8 cellular contexts compared by ENCODE assay signal in genomic region chr17:47949197-47949759, GRCh38. TPM values are rescaled to one million over a fixed set of nuclear protein-coding genes. Genes with fewer than 3 reads are reported as not detected.
DNase-seq lines count a peak whose midpoint lies in the region; ATAC-seq and TF ChIP-seq lines count a peak whose summit lies in the region.

No MANE protein-coding gene starts in this region.

- CTCF ChIA-PET in T-cell (lab: Charles Lee), result interaction anchor here (1.0 to 4.9 kb wide), 6 partner anchors 8 to 22 kb away, joined by 3 to 43 read pairs (median 6); partner anchors contain the start of genes CDK5RAP3 (in 1 of the 2) and PNPO (in 1 of the 2)

- peak overlapping the region in 1 of 4 donors; percentile 39 for H3K4me3 ChIP-seq in adrenal gland
- H3K4me3 ChIP-seq in prostate gland, result peak overlapping the region; percentile 13 to 29
- peak overlapping the region in 3 of 4 donors; percentile 7 to 38 (median 38) for H3K4me3 ChIP-seq in upper lobe of left lung

- intact Hi-C loops in adrenal gland (cut with DNase I) (no loop called here), left cardiac atrium (cut with DNase I) (loop anchor here (2.0 to 10.0 kb wide), 5 partner anchors 52 to 107 kb away; partner anchors contain the start of genes SCRN2 (in 2 of the 2) and SP2 (in 2 of the 2)), prostate gland (cut with DNase I) (loop anchor here (2.0 to 5.0 kb wide), 2 partner anchors 22 to 42 kb away; partner anchors contain the start of gene CDK5RAP3)

- 4% methylated on average over 17 to 22 of the region's 22 CpGs for WGBS in adrenal gland, 4 donors
- WGBS in prostate gland, result 3% methylated on average over 22 of the region's 22 CpGs
- WGBS in upper lobe of left lung, 2 donors, result 4 to 13% methylated on average over 8 to 22 of the region's 22 CpGs

- no peaks in the 10 kb centered on the region for H3K27me3 Mint-ChIP-seq in T-cell

- H3K27me3 ChIP-seq in adrenal gland (no peaks in the 10 kb centered on the region), prostate gland (replicated peaks; ENCODE audit: insufficient read depth) (no peaks in the 10 kb centered on the region), upper lobe of left lung (no peaks in the 10 kb centered on the region)

- DNase-seq in COLO668 (lab: John Stamatoyannopoulos, UW; ENCODE audit: unreplicated experiment), result peak; percentile 82
- DNase-seq in NCI-H1417 treated with DMSO at 0.1 percent for 48 hours (lab: John Stamatoyannopoulos, UW), result peak; percentile 41
- DNase-seq in T-cell, result peak; percentile 24 to 79 (median 66)
- DNase-seq in adrenal gland, result peak; percentile 90 to 95 (median 93)
- DNase-seq in left cardiac atrium, result peak; percentile 93
- peak; percentile 89 for DNase-seq in prostate gland (ENCODE audit: low spot score)
- DNase-seq in upper lobe of left lung, result peak; percentile 92 to 95

- H3K27ac Mint-ChIP-seq in T-cell, result peak overlapping the region; percentile 83 to 92

- TF ChIP-seq POLR2A in adrenal gland (IDR thresholded peaks at IDR 0.05) (no peak), prostate gland (IDR thresholded peaks at IDR 0.05) (no peak), upper lobe of left lung (IDR thresholded peaks at IDR 0.05) (peak in 1 of 4 donors; percentile 47)

- TF ChIP-seq CTCF in adrenal gland (IDR thresholded peaks at IDR 0.05), result peak; percentile 87 to 93 (median 90)
- TF ChIP-seq CTCF in prostate gland (IDR thresholded peaks at IDR 0.05), result peak; percentile 80 to 97 (median 94)
- TF ChIP-seq CTCF in upper lobe of left lung (IDR thresholded peaks at IDR 0.05), result peak; percentile 83 to 91 (median 86)

- peaks cover 36 to 46% (median 42%) of the 10 kb centered on the region in 3 donors for H3K4me1 Mint-ChIP-seq in T-cell

- H3K36me3 Mint-ChIP-seq in T-cell, result peaks cover 15% of the 10 kb centered on the region

- H3K4me1 ChIP-seq in adrenal gland (replicated peaks in 1 of 2) (peaks cover 25 to 46% of the 10 kb centered on the region in 2 donors), prostate gland (replicated peaks) (peaks cover 16% of the 10 kb centered on the region), upper lobe of left lung (peaks cover 18 to 74% (median 51%) of the 10 kb centered on the region in 4 donors)

- POLR2A ChIA-PET in T-cell (lab: Charles Lee), result interaction anchor here in 1 of 2 donors (1.5 kb wide), 1 partner anchor 8 kb away, joined by 3 read pairs; the partner anchor contains the start of gene PNPO

- peak; percentile 56 for ATAC-seq in GM21825 (IDR thresholded peaks at IDR 0.05; ENCODE audit: unreplicated experiment)
- peak; percentile 69 to 75 (median 72) for ATAC-seq in T-cell (replicated peaks in 1 of 4)
- peak; percentile 83 to 92 for ATAC-seq in left cardiac atrium
- peak; percentile 84 to 91 for ATAC-seq in upper lobe of left lung (ENCODE audit: low FRiP score in 2 of 2)

- H3K27ac ChIP-seq in adrenal gland (peak overlapping the region; percentile 15 to 90 (median 70)), prostate gland (peak overlapping the region; percentile 89 to 93), upper lobe of left lung (peak overlapping the region; percentile 51 to 89 (median 72))

- no peak for TF ChIP-seq EP300 in upper lobe of left lung (IDR thresholded peaks at IDR 0.05)

- H3K9me3 Mint-ChIP-seq in T-cell, result no peaks in the 10 kb centered on the region

- H3K9me3 ChIP-seq in adrenal gland (replicated peaks in 1 of 3) (no peaks in the 10 kb centered on the region), prostate gland (no peaks in the 10 kb centered on the region), upper lobe of left lung (no peaks in the 10 kb centered on the region)

- peaks cover 0 to 14% of the 10 kb centered on the region in 2 donors for H3K36me3 ChIP-seq in adrenal gland (replicated peaks in 1 of 2)
- H3K36me3 ChIP-seq in prostate gland, result no peaks in the 10 kb centered on the region
- H3K36me3 ChIP-seq in upper lobe of left lung, result peaks cover 0 to 27% (median 5%) of the 10 kb centered on the region in 4 donors

- peak overlapping the region; percentile 61 to 72 (median 67) for H3K4me3 Mint-ChIP-seq in T-cell

RNA-seq across cellular contexts. Expression of gene PNPO, which starts 7.9 kb away (rescaled TPM):
- total RNA-seq in T-cell, result 10 to 100 TPM; 10.3 to 18.5 (median 15.7) TPM
- 10 to 100 TPM; 45.0 to 91.5 (median 61.8) TPM for total RNA-seq in adrenal gland
- polyA plus RNA-seq in adrenal gland, result 10 to 100 TPM; 19.7 to 36.1 (median 23.8) TPM
- 10 to 100 TPM; 23.4 to 25.4 TPM for total RNA-seq in left cardiac atrium
- total RNA-seq in prostate gland, result 10 to 100 TPM; 37.3 to 55.2 TPM
- total RNA-seq in upper lobe of left lung, result 10 to 100 TPM; 16.2 to 40.2 (median 28.7) TPM

RNA-seq across cellular contexts. Expression of gene PRR15L, which starts 8.4 kb away (rescaled TPM):
- total RNA-seq in T-cell (under 1 TPM in 3 of 5 donors, not detected in 2; 0.18 to 0.44 (median 0.26) TPM), adrenal gland (under 1 TPM in 1 of 8 donors, not detected in 7; 0.19 TPM), left cardiac atrium (under 1 TPM; 0.47 to 0.62 TPM), prostate gland (10 to 100 TPM; 19.9 to 59.7 TPM), upper lobe of left lung (100 to 1,000 TPM in 1 of 6 donors, 10 to 100 TPM in 5; 34.2 to 105 (median 75.2) TPM)
- polyA plus RNA-seq in adrenal gland, result under 1 TPM in 2 of 3 donors, not detected in 1; 0.03 to 0.24 TPM

RNA-seq across cellular contexts. Expression of gene CDK5RAP3, which starts 21.6 kb away (rescaled TPM):
- 100 to 1,000 TPM; 247 to 349 (median 318) TPM for total RNA-seq in T-cell
- total RNA-seq in adrenal gland, result 100 to 1,000 TPM in 5 of 8 donors, 10 to 100 TPM in 3; 42.8 to 200 (median 111) TPM
- 100 to 1,000 TPM in 2 of 3 donors, 10 to 100 TPM in 1; 76.1 to 733 (median 478) TPM for polyA plus RNA-seq in adrenal gland
- 10 to 100 TPM; 62.6 to 66.3 TPM for total RNA-seq in left cardiac atrium
- total RNA-seq in prostate gland, result 100 to 1,000 TPM; 185 to 193 TPM
- 100 to 1,000 TPM in 5 of 6 donors, 10 to 100 TPM in 1; 76.6 to 661 (median 160) TPM for total RNA-seq in upper lobe of left lung

RNA-seq across cellular contexts. Expression of gene SP2, which starts 53.2 kb away (rescaled TPM):
- total RNA-seq in T-cell (10 to 100 TPM; 27.1 to 41.6 (median 32.8) TPM), adrenal gland (10 to 100 TPM in 5 of 8 donors, 1 to 10 TPM in 3; 2.9 to 20.8 (median 12.1) TPM), left cardiac atrium (10 to 100 TPM; 12.6 to 14.1 TPM), prostate gland (10 to 100 TPM; 15.2 to 15.8 TPM), upper lobe of left lung (10 to 100 TPM in 3 of 6 donors, 1 to 10 TPM in 3; 7.6 to 19.4 (median 13.1) TPM)
- 10 to 100 TPM in 1 of 3 donors, 1 to 10 TPM in 2; 4.5 to 21.1 (median 8.0) TPM for polyA plus RNA-seq in adrenal gland

Comparison
In these comparisons a context has a peak if more than half of its experiments do, and no peak if none do; other contexts are left out.
1. DNase-seq: peak in every context shown above with its lines; median percentile 94 in upper lobe of left lung; 93 in adrenal gland; 93 in left cardiac atrium; 89 in prostate gland; 82 in COLO668; 66 in T-cell; 41 in NCI-H1417 treated with DMSO at 0.1 percent for 48 hours.
2. RNA of gene PRR15L, which starts 8.4 kb away (total RNA-seq): 34.2 to 105 TPM in upper lobe of left lung and 19.9 to 59.7 TPM in prostate gland; 0.47 to 0.62 TPM in left cardiac atrium, 0.18 to 0.44 TPM in T-cell and 0.19 TPM in adrenal gland; every median in the first group is over 10 times any median in the second.
3. intact Hi-C loops: an anchor here in left cardiac atrium (2.0 to 10.0 kb wide) and prostate gland (2.0 to 5.0 kb wide); none called in adrenal gland.
4. Peak in every context shown above with its lines, with median percentiles within 50 percentile points of each other: ATAC-seq, H3K27ac ChIP-seq and CTCF ChIP-seq.